In the genomic region with DNA sequence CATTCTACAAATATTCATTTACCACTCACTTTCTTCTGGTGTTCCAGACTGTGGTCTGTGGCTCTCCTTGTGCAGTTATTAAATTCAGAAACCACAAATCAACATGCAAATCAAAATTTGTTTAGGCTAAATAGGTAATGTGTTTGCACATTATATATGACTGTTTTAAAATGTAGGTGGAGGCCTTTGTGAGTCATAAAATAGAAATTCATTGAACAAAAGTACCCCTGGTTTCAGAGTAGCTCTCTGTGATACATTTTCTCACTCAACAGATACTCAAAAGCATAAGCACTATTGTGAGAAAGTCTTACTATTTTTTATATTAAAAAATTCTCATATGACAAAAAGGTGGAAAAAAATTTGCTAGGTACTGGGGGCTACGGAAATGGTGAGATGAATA, we compare ENCODE assay signal across 7 cellular contexts.
"Had no signal": no experiment of that assay in that cellular context is flagged by ENCODE, and none has a peak within 500 bp of the region (broad histone marks: within the 10 kb centered on the region; RNA-seq: fewer than 3 reads in every experiment).

No MANE protein-coding gene starts in this region.

- H3K27ac ChIP-seq: GM23248 had no signal

- H3K9me3 ChIP-seq: HAP-1 had no signal

- DNase-seq: GM23248, GOT3, H7, HFFc6, IMR-90 had no signal

- H3K27ac Mint-ChIP-seq: HFFc6 had no signal

- H3K36me3 ChIP-seq: HAP-1 had no signal

- ATAC-seq: HCT116 had no signal

- H3K4me3 ChIP-seq: GM23248, HAP-1 had no signal

- H3K4me1 ChIP-seq: HAP-1 had no signal

- H3K4me3 Mint-ChIP-seq: HFFc6 had no signal
